ENCODE assay signal across 20 cellular contexts in genomic region chr10:34549953-34550352, GRCh38.
DNase-seq lines count a peak whose midpoint lies in the region; FAIRE-seq and TF ChIP-seq lines count a peak whose summit lies in the region.
"Had no signal": no experiment of that assay in that cellular context is flagged by ENCODE, and none has a peak within 500 bp of the region (broad histone marks: within the 10 kb centered on the region; RNA-seq: fewer than 3 reads in every experiment).

No MANE protein-coding gene starts in this region.

- H2BK12ac ChIP-seq in H9 (ENCODE audit: insufficient read length, low read depth, low read length) = no peak overlapping the region

- H2BK20ac ChIP-seq in H9 (ENCODE audit: low read depth, low read length, poor library complexity, severe bottlenecking) = no peak overlapping the region

- no peak overlapping the region for H4K8ac ChIP-seq in H9 (replicated peaks; ENCODE audit: insufficient read length, low read depth, low read length)

- H3K27me3 ChIP-seq in H9 (ENCODE audit: insufficient read depth, low read length) (no peaks in the 10 kb centered on the region), bronchial epithelial cell (ENCODE audit: control insufficient read depth, insufficient read depth, low read length) (no peaks in the 10 kb centered on the region), stomach (no peaks in the 10 kb centered on the region)
- H3K27me3 ChIP-seq: BE2C had no signal

- H3K36me3 ChIP-seq in bronchial epithelial cell (ENCODE audit: control insufficient read depth, insufficient read depth, low read length) = no peaks in the 10 kb centered on the region
- no peaks in the 10 kb centered on the region for H3K36me3 ChIP-seq in stomach
- H3K36me3 ChIP-seq: BE2C, HAP-1 had no signal

- peak overlapping the region; percentile 8 to 59 (median 55); a peak in 3 of 7 replicates for H3K27ac Mint-ChIP-seq in H9
- H3K27ac Mint-ChIP-seq: CD4-positive, CD25-positive, alpha-beta regulatory T cell had no signal

- H3T11ph ChIP-seq in H9 (ENCODE audit: low read length) = no peak overlapping the region

- no peak overlapping the region for H3K4me3 Mint-ChIP-seq in H9
- H3K4me3 Mint-ChIP-seq: CD4-positive, CD25-positive, alpha-beta regulatory T cell; CD8-positive, alpha-beta memory T cell had no signal

- H3K9ac ChIP-seq in H9 (ENCODE audit: extremely low read depth, insufficient read length, low read length) = no peak overlapping the region

- TF ChIP-seq EP300 in stomach (IDR thresholded peaks at IDR 0.05) = no peak

- H3K23me2 ChIP-seq in H9 (ENCODE audit: insufficient read length, low read depth, low read length, poor library complexity, severe bottlenecking) = no peaks in the 10 kb centered on the region

- H3K4me2 ChIP-seq in H9 (ENCODE audit: insufficient read depth, insufficient read length, low read length) = no peak overlapping the region

- H3K9me3 Mint-ChIP-seq in H9 = no peaks in the 10 kb centered on the region
- H3K9me3 Mint-ChIP-seq: CD4-positive, CD25-positive, alpha-beta regulatory T cell; CD8-positive, alpha-beta memory T cell had no signal

- TF ChIP-seq POLR2A in stomach (IDR thresholded peaks at IDR 0.05) = no peak

- TF ChIP-seq CTCF in H9 (conservative IDR thresholded peaks at IDR 0.05) (no peak), bronchial epithelial cell (IDR thresholded peaks at IDR 0.05; ENCODE audit: insufficient read depth, low read length, severe bottlenecking) (no peak), stomach (IDR thresholded peaks at IDR 0.05) (no peak)

- no peak overlapping the region for H3K27ac ChIP-seq in H9 (ENCODE audit: insufficient read length, low read depth, low read length)
- H3K27ac ChIP-seq in stomach = no peak overlapping the region

- H3K36me3 Mint-ChIP-seq in H9 (ENCODE audit: insufficient read depth in 1 of 3, low read depth in 3 of 3) = no peaks in the 10 kb centered on the region
- H3K36me3 Mint-ChIP-seq: CD4-positive, CD25-positive, alpha-beta regulatory T cell; CD8-positive, alpha-beta memory T cell had no signal

- intact Hi-C loops in stomach (cut with DNase I; ENCODE audit: low total_unique reads) = no loop called here

- H2BK120ac ChIP-seq in H9 (ENCODE audit: low read depth, low read length, poor library complexity, severe bottlenecking) = no peak overlapping the region

- DNase-seq in H9 = no peak
- DNase-seq in HTR-8/SVneo (ENCODE audit: insufficient read length, low spot score) = no peak
- DNase-seq in bronchial epithelial cell (ENCODE audit: low read depth) = no peak
- no peak for DNase-seq in stomach
- no peak for DNase-seq in ACHN
- no peak for DNase-seq in iPS-NIHi11 (ENCODE audit: low spot score)
- DNase-seq: BE2C; C1 segment of cervical spinal cord; CD4-positive, CD25-positive, alpha-beta regulatory T cell; CD8-positive, alpha-beta memory T cell; COR-L47; DMS 273 treated with DMSO at 0.1 percent for 48 hours; DMS53; DND-41; EL; GOT3; KG1 had no signal

- peaks cover 18% of the 10 kb centered on the region in 2 experiments for H3K4me1 Mint-ChIP-seq in H9
- H3K4me1 Mint-ChIP-seq: CD4-positive, CD25-positive, alpha-beta regulatory T cell; CD8-positive, alpha-beta memory T cell had no signal

- no peak overlapping the region for H4K5ac ChIP-seq in H9 (ENCODE audit: insufficient read length, low read depth, low read length)

- H2BK15ac ChIP-seq in H9 (ENCODE audit: low read depth, low read length) = no peak overlapping the region

- H3K27me3 Mint-ChIP-seq in H9 (ENCODE audit: low read depth) = no peaks in the 10 kb centered on the region
- H3K27me3 Mint-ChIP-seq: CD4-positive, CD25-positive, alpha-beta regulatory T cell; CD8-positive, alpha-beta memory T cell had no signal

- H3K9me3 ChIP-seq in H9 (ENCODE audit: control insufficient read depth, low read depth, low read length) = no peaks in the 10 kb centered on the region
- no peaks in the 10 kb centered on the region for H3K9me3 ChIP-seq in stomach
- H3K9me3 ChIP-seq: BE2C, HAP-1 had no signal

- H3K23ac ChIP-seq in H9 (ENCODE audit: insufficient read length, low read depth, low read length) = no peak overlapping the region

- in situ Hi-C loops in ACHN (cut with HindIII; ENCODE audit: low pct_ligation_motif_present, low pct_unique_long_range_greater_than_20kb, low sequenced_read_pairs) = no loop called here

- H3K4me3 ChIP-seq in bronchial epithelial cell (ENCODE audit: low read depth, low read length) (no peak overlapping the region), stomach (no peak overlapping the region)
- H3K4me3 ChIP-seq: HAP-1 had no signal

- peaks cover 2% of the 10 kb centered on the region; the same call in 1 of the 2 replicates for H3K4me1 ChIP-seq in H9 (ENCODE audit: insufficient read depth, low read length)
- H3K4me1 ChIP-seq in stomach = peaks cover 0 to 18% (median 11%) of the 10 kb centered on the region in 4 donors
- H3K4me1 ChIP-seq: BE2C had no signal

- H3K56ac ChIP-seq in H9 (ENCODE audit: insufficient read length, low read depth, low read length) = no peak overlapping the region

- peaks cover 2% of the 10 kb centered on the region; the same call in 1 of the 2 replicates for H3K79me2 ChIP-seq in H9 (ENCODE audit: insufficient read depth, low read length)

- no peaks in the 10 kb centered on the region for H4K20me1 ChIP-seq in H9 (ENCODE audit: control insufficient read depth, insufficient read depth, insufficient read length)

- H2BK5ac ChIP-seq in H9 (ENCODE audit: insufficient read length, low read length) = no peak overlapping the region

- H3K79me1 ChIP-seq in H9 (ENCODE audit: insufficient read depth, low read depth, low read length, poor library complexity, severe bottlenecking) = no peaks in the 10 kb centered on the region

- H2AFZ ChIP-seq in H9 (ENCODE audit: low read length) = no peak overlapping the region

- no peak overlapping the region for H3K4ac ChIP-seq in H9 (ENCODE audit: low read depth, low read length)

- FAIRE-seq in HTR-8/SVneo (lab: Jason Lieb, UNC) (peak; percentile 89), bronchial epithelial cell (lab: Jason Lieb, UNC) (peak; percentile 84)
- FAIRE-seq: GM12892, GM18507 had no signal

- no peak overlapping the region for H3K14ac ChIP-seq in H9 (ENCODE audit: insufficient read depth, low read length)

- WGBS in H9 (ENCODE audit: extremely low coverage, insufficient read length, low lambda C conversion rate) = no CpG with 5 or more reads among the region's 9 CpGs
- 94 to 98% (median 96%) methylated on average over 9 of the region's 9 CpGs for WGBS in stomach, 5 donors

- H2AK5ac ChIP-seq in H9 (ENCODE audit: insufficient read length, low read length) = no peak overlapping the region

- no peak overlapping the region for H3K18ac ChIP-seq in H9 (ENCODE audit: insufficient read length, low read depth, low read length)

- no peak overlapping the region for H4K91ac ChIP-seq in H9 (ENCODE audit: insufficient read length, low read depth, low read length)
